Comparison of ENCODE assay signal across 1 cellular context in the genomic region with DNA sequence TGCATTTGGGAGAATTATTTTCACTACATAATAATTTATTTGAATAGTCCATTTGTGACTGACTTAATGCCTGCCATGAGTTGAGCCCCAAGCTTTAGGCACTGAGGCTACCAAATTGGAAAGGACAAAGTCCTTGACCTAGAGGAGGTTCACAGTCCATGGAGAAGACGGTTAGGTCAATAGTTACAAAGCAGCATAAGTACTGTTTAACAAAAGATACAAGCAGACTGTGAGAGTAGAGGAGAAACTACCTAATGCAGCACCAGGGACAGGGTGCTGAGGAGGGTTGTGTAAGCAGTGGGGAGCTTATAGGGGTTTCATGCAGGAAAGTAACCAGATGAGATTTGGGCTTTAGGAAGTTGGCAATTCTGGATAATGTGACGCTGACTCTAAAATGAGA.
TF ChIP-seq lines count a peak whose summit lies in the region.

No MANE protein-coding gene starts in this region.

TF ChIP-seq in HepG2, 621 proteins besides CTCF, POLR2A, EP300 and RAD21 (continued from another document and continues in another):
- TF ChIP-seq, protein P1, sequence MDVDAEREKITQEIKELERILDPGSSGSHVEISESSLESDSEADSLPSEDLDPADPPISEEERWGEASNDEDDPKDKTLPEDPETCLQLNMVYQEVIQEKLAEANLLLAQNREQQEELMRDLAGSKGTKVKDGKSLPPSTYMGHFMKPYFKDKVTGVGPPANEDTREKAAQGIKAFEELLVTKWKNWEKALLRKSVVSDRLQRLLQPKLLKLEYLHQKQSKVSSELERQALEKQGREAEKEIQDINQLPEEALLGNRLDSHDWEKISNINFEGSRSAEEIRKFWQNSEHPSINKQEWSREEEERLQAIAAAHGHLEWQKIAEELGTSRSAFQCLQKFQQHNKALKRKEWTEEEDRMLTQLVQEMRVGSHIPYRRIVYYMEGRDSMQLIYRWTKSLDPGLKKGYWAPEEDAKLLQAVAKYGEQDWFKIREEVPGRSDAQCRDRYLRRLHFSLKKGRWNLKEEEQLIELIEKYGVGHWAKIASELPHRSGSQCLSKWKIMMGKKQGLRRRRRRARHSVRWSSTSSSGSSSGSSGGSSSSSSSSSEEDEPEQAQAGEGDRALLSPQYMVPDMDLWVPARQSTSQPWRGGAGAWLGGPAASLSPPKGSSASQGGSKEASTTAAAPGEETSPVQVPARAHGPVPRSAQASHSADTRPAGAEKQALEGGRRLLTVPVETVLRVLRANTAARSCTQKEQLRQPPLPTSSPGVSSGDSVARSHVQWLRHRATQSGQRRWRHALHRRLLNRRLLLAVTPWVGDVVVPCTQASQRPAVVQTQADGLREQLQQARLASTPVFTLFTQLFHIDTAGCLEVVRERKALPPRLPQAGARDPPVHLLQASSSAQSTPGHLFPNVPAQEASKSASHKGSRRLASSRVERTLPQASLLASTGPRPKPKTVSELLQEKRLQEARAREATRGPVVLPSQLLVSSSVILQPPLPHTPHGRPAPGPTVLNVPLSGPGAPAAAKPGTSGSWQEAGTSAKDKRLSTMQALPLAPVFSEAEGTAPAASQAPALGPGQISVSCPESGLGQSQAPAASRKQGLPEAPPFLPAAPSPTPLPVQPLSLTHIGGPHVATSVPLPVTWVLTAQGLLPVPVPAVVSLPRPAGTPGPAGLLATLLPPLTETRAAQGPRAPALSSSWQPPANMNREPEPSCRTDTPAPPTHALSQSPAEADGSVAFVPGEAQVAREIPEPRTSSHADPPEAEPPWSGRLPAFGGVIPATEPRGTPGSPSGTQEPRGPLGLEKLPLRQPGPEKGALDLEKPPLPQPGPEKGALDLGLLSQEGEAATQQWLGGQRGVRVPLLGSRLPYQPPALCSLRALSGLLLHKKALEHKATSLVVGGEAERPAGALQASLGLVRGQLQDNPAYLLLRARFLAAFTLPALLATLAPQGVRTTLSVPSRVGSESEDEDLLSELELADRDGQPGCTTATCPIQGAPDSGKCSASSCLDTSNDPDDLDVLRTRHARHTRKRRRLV (CRISPR knock-in tag; IDR thresholded peaks at IDR 0.05), result no peak
- no peak for TF ChIP-seq ZNF737 (CRISPR knock-in tag; IDR thresholded peaks at IDR 0.05; ENCODE audit: borderline replicate concordance)
- TF ChIP-seq YEATS2 (CRISPR knock-in tag; IDR thresholded peaks at IDR 0.05; ENCODE audit: borderline replicate concordance), result no peak; the same call in 1 of the 2 replicates
- 0 out of 2 replicates have a peak, but pooled peaks have one; percentile 29 for TF ChIP-seq CBX5 (CRISPR knock-in tag; IDR thresholded peaks at IDR 0.05; ENCODE audit: borderline replicate concordance)
- TF ChIP-seq MIER3 (CRISPR knock-in tag; IDR thresholded peaks at IDR 0.05; ENCODE audit: borderline replicate concordance), result peak; percentile 40; the same call in 1 of the 2 replicates
- 0 out of 2 replicates have a peak, but pooled peaks have one; percentile 36 for TF ChIP-seq HOXA5 (CRISPR knock-in tag; IDR thresholded peaks at IDR 0.05)
- TF ChIP-seq, protein P2, sequence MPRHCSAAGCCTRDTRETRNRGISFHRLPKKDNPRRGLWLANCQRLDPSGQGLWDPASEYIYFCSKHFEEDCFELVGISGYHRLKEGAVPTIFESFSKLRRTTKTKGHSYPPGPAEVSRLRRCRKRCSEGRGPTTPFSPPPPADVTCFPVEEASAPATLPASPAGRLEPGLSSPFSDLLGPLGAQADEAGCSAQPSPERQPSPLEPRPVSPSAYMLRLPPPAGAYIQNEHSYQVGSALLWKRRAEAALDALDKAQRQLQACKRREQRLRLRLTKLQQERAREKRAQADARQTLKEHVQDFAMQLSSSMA (CRISPR knock-in tag; IDR thresholded peaks at IDR 0.05), result no peak
- TF ChIP-seq, protein P3, sequence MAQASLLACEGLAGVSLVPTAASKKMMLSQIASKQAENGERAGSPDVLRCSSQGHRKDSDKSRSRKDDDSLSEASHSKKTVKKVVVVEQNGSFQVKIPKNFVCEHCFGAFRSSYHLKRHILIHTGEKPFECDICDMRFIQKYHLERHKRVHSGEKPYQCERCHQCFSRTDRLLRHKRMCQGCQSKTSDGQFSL (CRISPR knock-in tag; IDR thresholded peaks at IDR 0.05), result no peak
- TF ChIP-seq RCOR2 (CRISPR knock-in tag; IDR thresholded peaks at IDR 0.05), result peak; percentile 67; the same call in 1 of the 2 replicates
- TF ChIP-seq POGZ (CRISPR knock-in tag; IDR thresholded peaks at IDR 0.05), result peak; percentile 67; the same call in 1 of the 2 replicates
- TF ChIP-seq POLR2G (IDR thresholded peaks at IDR 0.05; ENCODE audit: low read depth, low read length), result no peak
- TF ChIP-seq, protein P4, sequence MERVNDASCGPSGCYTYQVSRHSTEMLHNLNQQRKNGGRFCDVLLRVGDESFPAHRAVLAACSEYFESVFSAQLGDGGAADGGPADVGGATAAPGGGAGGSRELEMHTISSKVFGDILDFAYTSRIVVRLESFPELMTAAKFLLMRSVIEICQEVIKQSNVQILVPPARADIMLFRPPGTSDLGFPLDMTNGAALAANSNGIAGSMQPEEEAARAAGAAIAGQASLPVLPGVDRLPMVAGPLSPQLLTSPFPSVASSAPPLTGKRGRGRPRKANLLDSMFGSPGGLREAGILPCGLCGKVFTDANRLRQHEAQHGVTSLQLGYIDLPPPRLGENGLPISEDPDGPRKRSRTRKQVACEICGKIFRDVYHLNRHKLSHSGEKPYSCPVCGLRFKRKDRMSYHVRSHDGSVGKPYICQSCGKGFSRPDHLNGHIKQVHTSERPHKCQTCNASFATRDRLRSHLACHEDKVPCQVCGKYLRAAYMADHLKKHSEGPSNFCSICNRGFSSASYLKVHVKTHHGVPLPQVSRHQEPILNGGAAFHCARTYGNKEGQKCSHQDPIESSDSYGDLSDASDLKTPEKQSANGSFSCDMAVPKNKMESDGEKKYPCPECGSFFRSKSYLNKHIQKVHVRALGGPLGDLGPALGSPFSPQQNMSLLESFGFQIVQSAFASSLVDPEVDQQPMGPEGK (CRISPR knock-in tag; IDR thresholded peaks at IDR 0.05), result no peak
- no peak for TF ChIP-seq ZFP41 (CRISPR knock-in tag; IDR thresholded peaks at IDR 0.05; ENCODE audit: borderline replicate concordance)
- TF ChIP-seq TEAD3 (CRISPR knock-in tag; optimal IDR thresholded peaks at IDR 0.05; ENCODE audit: borderline replicate concordance), result peak; percentile 13
- TF ChIP-seq, protein P5, sequence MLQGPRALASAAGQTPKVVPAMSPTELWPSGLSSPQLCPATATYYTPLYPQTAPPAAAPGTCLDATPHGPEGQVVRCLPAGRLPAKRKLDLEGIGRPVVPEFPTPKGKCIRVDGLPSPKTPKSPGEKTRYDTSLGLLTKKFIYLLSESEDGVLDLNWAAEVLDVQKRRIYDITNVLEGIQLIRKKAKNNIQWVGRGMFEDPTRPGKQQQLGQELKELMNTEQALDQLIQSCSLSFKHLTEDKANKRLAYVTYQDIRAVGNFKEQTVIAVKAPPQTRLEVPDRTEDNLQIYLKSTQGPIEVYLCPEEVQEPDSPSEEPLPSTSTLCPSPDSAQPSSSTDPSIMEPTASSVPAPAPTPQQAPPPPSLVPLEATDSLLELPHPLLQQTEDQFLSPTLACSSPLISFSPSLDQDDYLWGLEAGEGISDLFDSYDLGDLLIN (CRISPR knock-in tag; IDR thresholded peaks at IDR 0.05; ENCODE audit: borderline replicate concordance), result no peak
- TF ChIP-seq ZNF180 (CRISPR knock-in tag; IDR thresholded peaks at IDR 0.05; ENCODE audit: borderline replicate concordance, low read depth), result no peak
- TF ChIP-seq KDM6A (CRISPR knock-in tag; IDR thresholded peaks at IDR 0.05; ENCODE audit: low read depth), result peak; percentile 52
- TF ChIP-seq ADNP (CRISPR knock-in tag; IDR thresholded peaks at IDR 0.05), result no peak
- TF ChIP-seq SYNCRIP (IDR thresholded peaks at IDR 0.05; ENCODE audit: insufficient read depth, low read depth, low read length), result no peak
- TF ChIP-seq, protein P6, sequence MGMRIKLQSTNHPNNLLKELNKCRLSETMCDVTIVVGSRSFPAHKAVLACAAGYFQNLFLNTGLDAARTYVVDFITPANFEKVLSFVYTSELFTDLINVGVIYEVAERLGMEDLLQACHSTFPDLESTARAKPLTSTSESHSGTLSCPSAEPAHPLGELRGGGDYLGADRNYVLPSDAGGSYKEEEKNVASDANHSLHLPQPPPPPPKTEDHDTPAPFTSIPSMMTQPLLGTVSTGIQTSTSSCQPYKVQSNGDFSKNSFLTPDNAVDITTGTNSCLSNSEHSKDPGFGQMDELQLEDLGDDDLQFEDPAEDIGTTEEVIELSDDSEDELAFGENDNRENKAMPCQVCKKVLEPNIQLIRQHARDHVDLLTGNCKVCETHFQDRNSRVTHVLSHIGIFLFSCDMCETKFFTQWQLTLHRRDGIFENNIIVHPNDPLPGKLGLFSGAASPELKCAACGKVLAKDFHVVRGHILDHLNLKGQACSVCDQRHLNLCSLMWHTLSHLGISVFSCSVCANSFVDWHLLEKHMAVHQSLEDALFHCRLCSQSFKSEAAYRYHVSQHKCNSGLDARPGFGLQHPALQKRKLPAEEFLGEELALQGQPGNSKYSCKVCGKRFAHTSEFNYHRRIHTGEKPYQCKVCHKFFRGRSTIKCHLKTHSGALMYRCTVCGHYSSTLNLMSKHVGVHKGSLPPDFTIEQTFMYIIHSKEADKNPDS (CRISPR knock-in tag; IDR thresholded peaks at IDR 0.05), result 0 out of 2 replicates have a peak, but pooled peaks have one; percentile 31
- TF ChIP-seq ZNF337 (CRISPR knock-in tag; IDR thresholded peaks at IDR 0.05; ENCODE audit: borderline replicate concordance, low read depth), result no peak
- no peak for TF ChIP-seq ZNF878 (CRISPR knock-in tag; IDR thresholded peaks at IDR 0.05)
- 0 out of 2 replicates have a peak, but pooled peaks have one; percentile 54 for TF ChIP-seq ZFP90 (CRISPR knock-in tag; IDR thresholded peaks at IDR 0.05; ENCODE audit: borderline replicate concordance)
- TF ChIP-seq CEBPG (CRISPR knock-in tag; IDR thresholded peaks at IDR 0.05), result peak; percentile 69
- no peak for TF ChIP-seq KDM3A (CRISPR knock-in tag; IDR thresholded peaks at IDR 0.05; ENCODE audit: low read depth)
- TF ChIP-seq SRY (CRISPR knock-in tag; IDR thresholded peaks at IDR 0.05), result no peak
- no peak for TF ChIP-seq NFYB (CRISPR knock-in tag; IDR thresholded peaks at IDR 0.05)
- TF ChIP-seq NR2F2 (IDR thresholded peaks at IDR 0.05; ENCODE audit: borderline replicate concordance, low read depth), result peak; percentile 55; the same call in 1 of the 2 replicates
- peak; percentile 97 for TF ChIP-seq HNF4A (CRISPR knock-in tag; IDR thresholded peaks at IDR 0.05)
- TF ChIP-seq, protein P7, sequence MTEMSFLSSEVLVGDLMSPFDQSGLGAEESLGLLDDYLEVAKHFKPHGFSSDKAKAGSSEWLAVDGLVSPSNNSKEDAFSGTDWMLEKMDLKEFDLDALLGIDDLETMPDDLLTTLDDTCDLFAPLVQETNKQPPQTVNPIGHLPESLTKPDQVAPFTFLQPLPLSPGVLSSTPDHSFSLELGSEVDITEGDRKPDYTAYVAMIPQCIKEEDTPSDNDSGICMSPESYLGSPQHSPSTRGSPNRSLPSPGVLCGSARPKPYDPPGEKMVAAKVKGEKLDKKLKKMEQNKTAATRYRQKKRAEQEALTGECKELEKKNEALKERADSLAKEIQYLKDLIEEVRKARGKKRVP (CRISPR knock-in tag; IDR thresholded peaks at IDR 0.05), result no peak
- TF ChIP-seq, protein P8, sequence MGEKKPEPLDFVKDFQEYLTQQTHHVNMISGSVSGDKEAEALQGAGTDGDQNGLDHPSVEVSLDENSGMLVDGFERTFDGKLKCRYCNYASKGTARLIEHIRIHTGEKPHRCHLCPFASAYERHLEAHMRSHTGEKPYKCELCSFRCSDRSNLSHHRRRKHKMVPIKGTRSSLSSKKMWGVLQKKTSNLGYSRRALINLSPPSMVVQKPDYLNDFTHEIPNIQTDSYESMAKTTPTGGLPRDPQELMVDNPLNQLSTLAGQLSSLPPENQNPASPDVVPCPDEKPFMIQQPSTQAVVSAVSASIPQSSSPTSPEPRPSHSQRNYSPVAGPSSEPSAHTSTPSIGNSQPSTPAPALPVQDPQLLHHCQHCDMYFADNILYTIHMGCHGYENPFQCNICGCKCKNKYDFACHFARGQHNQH (CRISPR knock-in tag; IDR thresholded peaks at IDR 0.05), result peak; percentile 31; the same call in 1 of the 2 replicates
- no peak for TF ChIP-seq ATAD3A (CRISPR knock-in tag; IDR thresholded peaks at IDR 0.05)
- TF ChIP-seq FOXK2 (IDR thresholded peaks at IDR 0.05), result no peak
- no peak for TF ChIP-seq GTF3A (CRISPR knock-in tag; conservative IDR thresholded peaks at IDR 0.05)
- no peak for TF ChIP-seq MTA3 (CRISPR knock-in tag; IDR thresholded peaks at IDR 0.05)
- peak; percentile 33; the same call in 1 of the 2 replicates for TF ChIP-seq RXRA (CRISPR knock-in tag; IDR thresholded peaks at IDR 0.05)
- TF ChIP-seq, protein P9, sequence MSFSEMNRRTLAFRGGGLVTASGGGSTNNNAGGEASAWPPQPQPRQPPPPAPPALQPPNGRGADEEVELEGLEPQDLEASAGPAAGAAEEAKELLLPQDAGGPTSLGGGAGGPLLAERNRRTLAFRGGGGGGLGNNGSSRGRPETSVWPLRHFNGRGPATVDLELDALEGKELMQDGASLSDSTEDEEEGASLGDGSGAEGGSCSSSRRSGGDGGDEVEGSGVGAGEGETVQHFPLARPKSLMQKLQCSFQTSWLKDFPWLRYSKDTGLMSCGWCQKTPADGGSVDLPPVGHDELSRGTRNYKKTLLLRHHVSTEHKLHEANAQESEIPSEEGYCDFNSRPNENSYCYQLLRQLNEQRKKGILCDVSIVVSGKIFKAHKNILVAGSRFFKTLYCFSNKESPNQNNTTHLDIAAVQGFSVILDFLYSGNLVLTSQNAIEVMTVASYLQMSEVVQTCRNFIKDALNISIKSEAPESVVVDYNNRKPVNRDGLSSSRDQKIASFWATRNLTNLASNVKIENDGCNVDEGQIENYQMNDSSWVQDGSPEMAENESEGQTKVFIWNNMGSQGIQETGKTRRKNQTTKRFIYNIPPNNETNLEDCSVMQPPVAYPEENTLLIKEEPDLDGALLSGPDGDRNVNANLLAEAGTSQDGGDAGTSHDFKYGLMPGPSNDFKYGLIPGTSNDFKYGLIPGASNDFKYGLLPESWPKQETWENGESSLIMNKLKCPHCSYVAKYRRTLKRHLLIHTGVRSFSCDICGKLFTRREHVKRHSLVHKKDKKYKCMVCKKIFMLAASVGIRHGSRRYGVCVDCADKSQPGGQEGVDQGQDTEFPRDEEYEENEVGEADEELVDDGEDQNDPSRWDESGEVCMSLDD (CRISPR knock-in tag; IDR thresholded peaks at IDR 0.05; ENCODE audit: borderline replicate concordance), result no peak
- no peak for TF ChIP-seq ZNF251 (CRISPR knock-in tag; IDR thresholded peaks at IDR 0.05)
- TF ChIP-seq ZMYM4 (CRISPR knock-in tag; IDR thresholded peaks at IDR 0.05), result peak; percentile 74
- 0 out of 2 replicates have a peak, but pooled peaks have one; percentile 64 for TF ChIP-seq ZNF124 (CRISPR knock-in tag; IDR thresholded peaks at IDR 0.05)
